ENCODE assay signal across 8 cellular contexts in genomic region chr12:76586764-76587395, GRCh38. TPM values are rescaled to one million over a fixed set of nuclear protein-coding genes. Genes with fewer than 3 reads are reported as not detected.
DNase-seq lines count a peak whose midpoint lies in the region; TF ChIP-seq lines count a peak whose summit lies in the region.

No MANE protein-coding gene starts in this region.

- H3K56ac ChIP-seq in H9 (ENCODE audit: insufficient read length, low read depth, low read length), result no peak overlapping the region

- H2BK5ac ChIP-seq in H9 (ENCODE audit: insufficient read length, low read length), result no peak overlapping the region

- H4K20me1 ChIP-seq in H9 (ENCODE audit: control insufficient read depth, insufficient read depth, insufficient read length) (no peaks in the 10 kb centered on the region), hepatocyte (ENCODE audit: insufficient read depth, poor library complexity, severe bottlenecking) (no peaks in the 10 kb centered on the region)

- H3K27me3 ChIP-seq in H9 (ENCODE audit: insufficient read depth, low read length) (no peaks in the 10 kb centered on the region), hepatocyte (no peaks in the 10 kb centered on the region)

- no peaks in the 10 kb centered on the region for H3K36me3 Mint-ChIP-seq in H9 (ENCODE audit: insufficient read depth in 1 of 3, low read depth in 3 of 3)
- no peaks in the 10 kb centered on the region for H3K36me3 Mint-ChIP-seq in activated naive CD4-positive, alpha-beta T cell treated with anti-CD3 and anti-CD28 coated beads, Interleukin-2, amount 10 ng/mL, durations not matched to agents 7 days and 5 days

- no peak overlapping the region for H3K4ac ChIP-seq in H9 (ENCODE audit: low read depth, low read length)

- H2AFZ ChIP-seq in H9 (ENCODE audit: low read length) (no peak overlapping the region), hepatocyte (no peak overlapping the region)

- H3K9me2 ChIP-seq in hepatocyte (replicated peaks; ENCODE audit: insufficient read depth), result no peaks in the 10 kb centered on the region

- no peaks in the 10 kb centered on the region for H3K23me2 ChIP-seq in H9 (ENCODE audit: insufficient read length, low read depth, low read length, poor library complexity, severe bottlenecking)

- no peak overlapping the region for H2AK5ac ChIP-seq in H9 (ENCODE audit: insufficient read length, low read length)

- CTCF ChIA-PET in activated naive CD4-positive, alpha-beta T cell treated with anti-CD3 and anti-CD28 coated beads, Interleukin-2, amount 10 ng/mL, durations not matched to agents 7 days and 5 days (lab: Charles Lee), result interaction anchor here (0.7 to 2.2 kb wide), 18 partner anchors 10 to 1102 kb away, joined by 3 to 9 read pairs (median 4); partner anchors contain the start of genes BBS10 and OSBPL8

- WGBS in H9 (ENCODE audit: extremely low coverage, insufficient read length, low lambda C conversion rate), result no CpG with 5 or more reads among the region's 3 CpGs
- WGBS in hepatocyte (ENCODE audit: low lambda C conversion rate, missing lambda C conversion rate), result 83% methylated on average over 3 of the region's 3 CpGs

- no peak overlapping the region for H2BK120ac ChIP-seq in H9 (ENCODE audit: low read depth, low read length, poor library complexity, severe bottlenecking)

- H3K27me3 Mint-ChIP-seq in H9 (ENCODE audit: low read depth), result no peaks in the 10 kb centered on the region
- H3K27me3 Mint-ChIP-seq in activated naive CD4-positive, alpha-beta T cell treated with anti-CD3 and anti-CD28 coated beads, Interleukin-2, amount 10 ng/mL, durations not matched to agents 7 days and 5 days, result no peaks in the 10 kb centered on the region

- no peak overlapping the region for H3K14ac ChIP-seq in H9 (ENCODE audit: insufficient read depth, low read length)

- no peak overlapping the region for H3K4me3 ChIP-seq in hepatocyte

- H3K4me2 ChIP-seq in H9 (ENCODE audit: insufficient read depth, insufficient read length, low read length), result no peak overlapping the region
- H3K4me2 ChIP-seq in hepatocyte, result no peak overlapping the region

- H3K9me3 Mint-ChIP-seq in H9, result no peaks in the 10 kb centered on the region; a peak in 2 of 5 replicates
- H3K9me3 Mint-ChIP-seq in activated naive CD4-positive, alpha-beta T cell treated with anti-CD3 and anti-CD28 coated beads, Interleukin-2, amount 10 ng/mL, durations not matched to agents 7 days and 5 days, result no peaks in the 10 kb centered on the region

- no peak overlapping the region for H4K91ac ChIP-seq in H9 (ENCODE audit: insufficient read length, low read depth, low read length)

- no peak overlapping the region for H2BK15ac ChIP-seq in H9 (ENCODE audit: low read depth, low read length)

- H3K9me3 ChIP-seq in H9 (ENCODE audit: control insufficient read depth, low read depth, low read length) (no peaks in the 10 kb centered on the region), hepatocyte (ENCODE audit: low read depth) (no peaks in the 10 kb centered on the region)

- H2BK12ac ChIP-seq in H9 (ENCODE audit: insufficient read length, low read depth, low read length), result no peak overlapping the region

- no peak overlapping the region for H3K18ac ChIP-seq in H9 (ENCODE audit: insufficient read length, low read depth, low read length)

- DNase-seq in activated T-cell treated with anti-CD3 and anti-CD28 coated beads for 1 hour (ENCODE audit: low read depth), result peak; percentile 16
- no peak for DNase-seq in activated T-cell treated with anti-CD3 and anti-CD28 coated beads, Interleukin-2, amount 50 U/mL, for 48 hours
- no peak for DNase-seq in H9
- DNase-seq in NCI-H69 (lab: John Stamatoyannopoulos, UW), result peak; percentile 33
- DNase-seq in activated naive CD4-positive, alpha-beta T cell treated with anti-CD3 and anti-CD28 coated beads, Interleukin-2, amount 10 ng/mL, durations not matched to agents 7 days and 5 days, result peak; percentile 50
- DNase-seq in hepatocyte (ENCODE audit: low spot score), result peak; percentile 19
- DNase-seq in stimulated activated CD4-positive, alpha-beta T cell treated with anti-CD3 and anti-CD28 coated beads, Interleukin-4, amount 100 ng/mL, for 24 hours, result peak; percentile 46
- DNase-seq in UCSD-AML1 (lab: John Stamatoyannopoulos, UW; ENCODE audit: unreplicated experiment), result no peak

- H3K4me3 Mint-ChIP-seq in H9, result no peak overlapping the region
- no peak overlapping the region for H3K4me3 Mint-ChIP-seq in activated naive CD4-positive, alpha-beta T cell treated with anti-CD3 and anti-CD28 coated beads, Interleukin-2, amount 10 ng/mL, durations not matched to agents 7 days and 5 days

- no peak overlapping the region for H3K27ac Mint-ChIP-seq in H9
- H3K27ac Mint-ChIP-seq in activated naive CD4-positive, alpha-beta T cell treated with anti-CD3 and anti-CD28 coated beads, Interleukin-2, amount 10 ng/mL, durations not matched to agents 7 days and 5 days, result no peak overlapping the region

- TF ChIP-seq CTCF in H9 (conservative IDR thresholded peaks at IDR 0.05) (peak; percentile 71), hepatocyte (IDR thresholded peaks at IDR 0.05; ENCODE audit: poor library complexity) (peak; percentile 55)

- H2BK20ac ChIP-seq in H9 (ENCODE audit: low read depth, low read length, poor library complexity, severe bottlenecking), result no peak overlapping the region

- H3K79me1 ChIP-seq in H9 (ENCODE audit: insufficient read depth, low read depth, low read length, poor library complexity, severe bottlenecking), result no peaks in the 10 kb centered on the region

- no peaks in the 10 kb centered on the region for H3K4me1 Mint-ChIP-seq in H9
- peaks cover 11% of the 10 kb centered on the region for H3K4me1 Mint-ChIP-seq in activated naive CD4-positive, alpha-beta T cell treated with anti-CD3 and anti-CD28 coated beads, Interleukin-2, amount 10 ng/mL, durations not matched to agents 7 days and 5 days

- H3K27ac ChIP-seq in H9 (ENCODE audit: insufficient read length, low read depth, low read length), result no peak overlapping the region
- no peak overlapping the region for H3K27ac ChIP-seq in hepatocyte

- H3K4me1 ChIP-seq in H9 (ENCODE audit: insufficient read depth, low read length) (no peaks in the 10 kb centered on the region), hepatocyte (ENCODE audit: insufficient read depth) (no peaks in the 10 kb centered on the region)

- no peak overlapping the region for H3T11ph ChIP-seq in H9 (ENCODE audit: low read length)

- no peak overlapping the region for H3K23ac ChIP-seq in H9 (ENCODE audit: insufficient read length, low read depth, low read length)

- no peaks in the 10 kb centered on the region for H3K36me3 ChIP-seq in hepatocyte (replicated peaks; ENCODE audit: insufficient read depth, low read depth)

- no peaks in the 10 kb centered on the region for H3K79me2 ChIP-seq in H9 (ENCODE audit: insufficient read depth, low read length)
- H3K79me2 ChIP-seq in hepatocyte, result no peaks in the 10 kb centered on the region

- H3K9ac ChIP-seq in H9 (ENCODE audit: extremely low read depth, insufficient read length, low read length), result no peak overlapping the region

- no peak overlapping the region for H4K8ac ChIP-seq in H9 (replicated peaks; ENCODE audit: insufficient read length, low read depth, low read length)

- no peak overlapping the region for H4K5ac ChIP-seq in H9 (ENCODE audit: insufficient read length, low read depth, low read length)

RNA-seq across cellular contexts. Expression of gene OSBPL8, which starts 27.3 kb away (rescaled TPM):
- total RNA-seq in H9 (2021) (60.6 and 61.2 TPM in 2 replicates), hepatocyte (73.0 and 82.5 TPM in 2 replicates)
- 20.1 and 21.4 TPM in 2 replicates for polyA plus RNA-seq in hepatocyte

Comparison
In these comparisons a context has a peak if more than half of its experiments do, and no peak if none do; other contexts are left out.
1. DNase-seq: peak in activated T-cell treated with anti-CD3 and anti-CD28 coated beads for 1 hour (single experiment), NCI-H69 (single experiment), activated naive CD4-positive, alpha-beta T cell treated with anti-CD3 and anti-CD28 coated beads, Interleukin-2, amount 10 ng/mL, durations not matched to agents 7 days and 5 days (single experiment), hepatocyte (single experiment) and stimulated activated CD4-positive, alpha-beta T cell treated with anti-CD3 and anti-CD28 coated beads, Interleukin-4, amount 100 ng/mL, for 24 hours (single experiment); none in activated T-cell treated with anti-CD3 and anti-CD28 coated beads, Interleukin-2, amount 50 U/mL, for 48 hours (0 of 2), H9 (single experiment) and UCSD-AML1 (single experiment).